ENCODE assay signal across 17 cellular contexts in genomic region chr9:74555015-74555414, GRCh38. TPM values are rescaled to one million over a fixed set of nuclear protein-coding genes. Genes with fewer than 3 reads are reported as not detected.
DNase-seq lines count a peak whose midpoint lies in the region; ATAC-seq, FAIRE-seq and TF ChIP-seq lines count a peak whose summit lies in the region.
"Had no signal": no experiment of that assay in that cellular context is flagged by ENCODE, and none has a peak within 500 bp of the region (broad histone marks: within the 10 kb centered on the region; RNA-seq: fewer than 3 reads in every experiment).

No MANE protein-coding gene starts in this region.

- H3K27me3 ChIP-seq in adrenal gland, result no peaks in the 10 kb centered on the region
- no peaks in the 10 kb centered on the region for H3K27me3 ChIP-seq in right cardiac atrium (ENCODE audit: control insufficient read depth, insufficient read depth)
- no peaks in the 10 kb centered on the region for H3K27me3 ChIP-seq in small intestine (ENCODE audit: control insufficient read depth in 2 of 2, insufficient read depth in 2 of 2, low read length in 2 of 2)

- peak in 1 of 2 donors; percentile 40 for TF ChIP-seq POLR2A in adrenal gland (IDR thresholded peaks at IDR 0.05)

- no peak for TF ChIP-seq CTCF in adrenal gland (IDR thresholded peaks at IDR 0.05)

- FAIRE-seq in small intestine (lab: Jason Lieb, UNC), result no peak
- FAIRE-seq: bronchial epithelial cell, GM12878 had no signal

- H3K4me1 ChIP-seq in adrenal gland (replicated peaks in 1 of 2) (peaks cover 3 to 11% of the 10 kb centered on the region in 2 donors), right cardiac atrium (ENCODE audit: control insufficient read depth, insufficient read depth, low read length) (peaks cover 1% of the 10 kb centered on the region), small intestine (ENCODE audit: control insufficient read depth in 2 of 2, insufficient read depth in 1 of 2, low read depth in 1 of 2, low read length in 1 of 2) (no peaks in the 10 kb centered on the region)

- H3K36me3 ChIP-seq in adrenal gland (replicated peaks in 1 of 2) (no peaks in the 10 kb centered on the region), small intestine (ENCODE audit: control insufficient read depth in 2 of 2, insufficient read depth in 2 of 2, low read length in 2 of 2) (no peaks in the 10 kb centered on the region)

- intact Hi-C loops in adrenal gland (cut with DNase I) (no loop called here), right cardiac atrium (cut with DNase I) (no loop called here)

- H3K4me3 ChIP-seq in adrenal gland, result no peak overlapping the region
- no peak overlapping the region for H3K4me3 ChIP-seq in right cardiac atrium (ENCODE audit: low read length)
- no peak overlapping the region for H3K4me3 ChIP-seq in small intestine (ENCODE audit: low read depth in 1 of 2, low read length in 2 of 2)
- H3K4me3 ChIP-seq: GM12878 had no signal

- 16 to 27% (median 19%) methylated on average over 4 of the region's 4 CpGs for WGBS in adrenal gland, 4 donors
- WGBS in right cardiac atrium, result 51% methylated on average over 4 of the region's 4 CpGs
- 14 to 40% (median 36%) methylated on average over 4 of the region's 4 CpGs for WGBS in small intestine, 3 donors

- H3K27ac ChIP-seq in adrenal gland, result peak overlapping the region in 3 of 5 donors; percentile 9 to 62 (median 38)
- H3K27ac ChIP-seq in right cardiac atrium (ENCODE audit: low read length), result peak overlapping the region; percentile 57
- H3K27ac ChIP-seq in small intestine (ENCODE audit: low read depth in 1 of 2, low read length in 1 of 2), result no peak overlapping the region

- ATAC-seq in right cardiac atrium (peak; percentile 66 to 75), HG03045 (IDR thresholded peaks at IDR 0.05; ENCODE audit: unreplicated experiment) (no peak), HG02973 (IDR thresholded peaks at IDR 0.05; ENCODE audit: unreplicated experiment) (no peak)
- ATAC-seq: activated CD4-positive, alpha-beta T cell treated with anti-CD3 and anti-CD28 coated beads for 36 hours; GM12878; left lobe of liver had no signal

- peak; percentile 5 for DNase-seq in NCI-H1092 (lab: John Stamatoyannopoulos, UW)
- DNase-seq in adrenal gland, result peak; percentile 37 to 83 (median 53)
- DNase-seq in right cardiac atrium, result no peak
- peak; percentile 66 for DNase-seq in small intestine
- no peak for DNase-seq in activated T-cell treated with anti-CD3 and anti-CD28 coated beads, Interleukin-2, amount 50 U/mL, for 48 hours
- DNase-seq: activated CD4-positive, alpha-beta T cell treated with anti-CD3 and anti-CD28 coated beads for 36 hours; activated naive CD4-positive, alpha-beta T cell treated with Interleukin-2 at 50 U/mL for 16 hours; effector CD4-positive, alpha-beta T cell; KBM-7; NCI-H1105; T1000 had no signal

- H3K9me3 ChIP-seq in adrenal gland (replicated peaks in 1 of 3) (no peaks in the 10 kb centered on the region), right cardiac atrium (ENCODE audit: control insufficient read depth, low read length) (no peaks in the 10 kb centered on the region), small intestine (ENCODE audit: control insufficient read depth, low read depth) (no peaks in the 10 kb centered on the region)

RNA-seq across cellular contexts. Expression of gene RORB, which starts 57.9 kb away (rescaled TPM):
- total RNA-seq in adrenal gland (1 to 10 TPM; 2.2 to 8.8 (median 5.0) TPM), right cardiac atrium (1 to 10 TPM in 2 of 4 donors, under 1 TPM in 2; 0.57 to 3.4 (median 1.1) TPM)
- polyA plus RNA-seq in adrenal gland (1 to 10 TPM; 1.7 to 2.5 (median 2.0) TPM), right cardiac atrium (0.54 TPM), small intestine (under 1 TPM in 2 of 3 donors, not detected in 1; 0.01 to 0.27 TPM)
- total RNA-seq: myocyte had no signal

Comparison
In these comparisons a context has a peak if more than half of its experiments do, and no peak if none do; other contexts are left out.
1. DNase-seq: peak in NCI-H1092 (single experiment), adrenal gland (7 of 7) and small intestine (single experiment); none in right cardiac atrium (0 of 3) and activated T-cell treated with anti-CD3 and anti-CD28 coated beads, Interleukin-2, amount 50 U/mL, for 48 hours (0 of 2).
2. H3K27ac ChIP-seq: peak in adrenal gland (3 of 5) and right cardiac atrium (single experiment); none in small intestine (0 of 2).
3. ATAC-seq: peak in right cardiac atrium (2 of 2); none in HG03045 (single experiment) and HG02973 (single experiment).